Comparison of ENCODE assay signal across 1 cellular context in the genomic region with DNA sequence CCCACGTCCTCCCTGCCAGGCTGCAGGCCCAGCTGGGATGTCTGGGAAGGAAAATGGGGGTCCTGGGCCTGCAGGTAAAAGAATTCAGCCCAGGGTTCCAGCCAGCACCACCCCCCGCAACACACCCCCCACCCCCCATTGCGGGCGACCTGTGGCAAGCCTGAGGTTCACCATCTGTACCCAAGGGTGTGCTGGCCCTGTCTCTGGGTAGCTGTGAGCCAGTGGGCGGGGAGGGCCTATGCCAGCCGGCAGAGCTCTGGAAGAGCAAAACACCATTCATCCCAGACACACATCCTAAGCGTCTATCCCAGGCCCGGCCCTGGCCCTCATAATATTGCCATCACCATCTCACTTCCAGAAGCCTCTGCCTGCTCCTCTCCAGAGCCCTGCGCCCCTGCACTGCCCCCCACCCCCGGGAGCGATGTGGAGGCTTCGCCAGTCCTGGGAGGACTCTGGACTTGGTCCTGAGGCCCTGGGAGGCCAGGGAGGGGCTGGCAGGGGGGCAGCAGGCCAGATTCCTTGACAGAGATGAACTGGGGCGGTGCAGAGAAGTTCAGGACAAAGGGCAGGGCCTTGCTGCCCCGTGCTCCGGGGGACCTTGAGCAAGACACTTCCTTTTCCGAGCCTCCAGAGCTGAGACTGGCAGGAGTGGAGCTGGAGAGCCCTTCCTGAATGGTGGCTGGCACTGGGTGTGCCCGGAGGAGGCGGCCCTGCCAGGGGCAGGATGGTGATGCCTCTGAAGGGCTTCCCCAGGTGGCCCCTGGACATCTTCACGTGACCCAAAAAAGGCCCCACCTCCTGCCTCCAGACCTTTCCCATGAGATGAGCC.
TF ChIP-seq lines count a peak whose summit lies in the region.

No MANE protein-coding gene starts in this region.

TF ChIP-seq in HepG2, 621 proteins besides CTCF, POLR2A, EP300 and RAD21 (continued from another document and continues in another):
- TF ChIP-seq ARNTL (CRISPR knock-in tag; IDR thresholded peaks at IDR 0.05) (peak; percentile 92), ZNF724P (CRISPR knock-in tag; IDR thresholded peaks at IDR 0.05; ENCODE audit: borderline replicate concordance) (no peak; the same call in 1 of the 2 replicates), ZNF562 (CRISPR knock-in tag; IDR thresholded peaks at IDR 0.05; ENCODE audit: borderline replicate concordance) (no peak), ZNF317 (CRISPR knock-in tag; IDR thresholded peaks at IDR 0.05) (peak; percentile 77; the same call in 1 of the 2 replicates), MIXL1 (CRISPR knock-in tag; IDR thresholded peaks at IDR 0.05) (peak; percentile 15; the same call in 1 of the 2 replicates), ZNF629 (CRISPR knock-in tag; conservative IDR thresholded peaks at IDR 0.05) (peak; percentile 48), CAMTA2 (CRISPR knock-in tag; IDR thresholded peaks at IDR 0.05; ENCODE audit: borderline replicate concordance) (peak; percentile 74; the same call in 1 of the 2 replicates), FOXA3 (CRISPR knock-in tag; IDR thresholded peaks at IDR 0.05) (peak; percentile 51; the same call in 1 of the 2 replicates), KDM3A (CRISPR knock-in tag; IDR thresholded peaks at IDR 0.05; ENCODE audit: low read depth) (peak; percentile 81; the same call in 1 of the 2 replicates), ZNF780A (CRISPR knock-in tag; IDR thresholded peaks at IDR 0.05) (0 out of 2 replicates have a peak, but pooled peaks have one; percentile 37), SIX1 (CRISPR knock-in tag; IDR thresholded peaks at IDR 0.05; ENCODE audit: borderline replicate concordance) (0 out of 2 replicates have a peak, but pooled peaks have one; percentile 18), YEATS2 (CRISPR knock-in tag; IDR thresholded peaks at IDR 0.05; ENCODE audit: borderline replicate concordance) (peak; percentile 60), FOXP1 (IDR thresholded peaks at IDR 0.05) (no peak), FOXP1 (CRISPR knock-in tag; IDR thresholded peaks at IDR 0.05) (peak; percentile 62; the same call in 1 of the 2 replicates), HOXA9 (CRISPR knock-in tag; IDR thresholded peaks at IDR 0.05; ENCODE audit: borderline replicate concordance) (0 out of 2 replicates have a peak, but pooled peaks have one; percentile 64), ZMYM4 (CRISPR knock-in tag; IDR thresholded peaks at IDR 0.05) (peak; percentile 67), MAF1 (CRISPR knock-in tag; IDR thresholded peaks at IDR 0.05; ENCODE audit: borderline replicate concordance) (peak; percentile 66; the same call in 1 of the 2 replicates), KDM5B (CRISPR knock-in tag; IDR thresholded peaks at IDR 0.05; ENCODE audit: borderline replicate concordance) (peak; percentile 80), ZNF343 (CRISPR knock-in tag; IDR thresholded peaks at IDR 0.05) (0 out of 2 replicates have a peak, but pooled peaks have one; percentile 73), SOX6 (IDR thresholded peaks at IDR 0.05) (no peak), SOX6 (CRISPR knock-in tag; IDR thresholded peaks at IDR 0.05) (peak; percentile 89), JDP2 (CRISPR knock-in tag; IDR thresholded peaks at IDR 0.05; ENCODE audit: borderline replicate concordance) (peak; percentile 48; the same call in 1 of the 2 replicates), KMT2A (CRISPR knock-in tag; IDR thresholded peaks at IDR 0.05) (no peak; the same call in 1 of the 2 replicates), SAP130 (CRISPR knock-in tag; IDR thresholded peaks at IDR 0.05; ENCODE audit: low read depth) (peak; percentile 78), TAF15 (IDR thresholded peaks at IDR 0.05; ENCODE audit: low read depth, low read length, poor library complexity, severe bottlenecking) (no peak), NFATC3 (CRISPR knock-in tag; IDR thresholded peaks at IDR 0.05) (no peak), IRX3 (CRISPR knock-in tag; IDR thresholded peaks at IDR 0.05; ENCODE audit: borderline replicate concordance, low read depth) (no peak)
- TF ChIP-seq, protein P1, sequence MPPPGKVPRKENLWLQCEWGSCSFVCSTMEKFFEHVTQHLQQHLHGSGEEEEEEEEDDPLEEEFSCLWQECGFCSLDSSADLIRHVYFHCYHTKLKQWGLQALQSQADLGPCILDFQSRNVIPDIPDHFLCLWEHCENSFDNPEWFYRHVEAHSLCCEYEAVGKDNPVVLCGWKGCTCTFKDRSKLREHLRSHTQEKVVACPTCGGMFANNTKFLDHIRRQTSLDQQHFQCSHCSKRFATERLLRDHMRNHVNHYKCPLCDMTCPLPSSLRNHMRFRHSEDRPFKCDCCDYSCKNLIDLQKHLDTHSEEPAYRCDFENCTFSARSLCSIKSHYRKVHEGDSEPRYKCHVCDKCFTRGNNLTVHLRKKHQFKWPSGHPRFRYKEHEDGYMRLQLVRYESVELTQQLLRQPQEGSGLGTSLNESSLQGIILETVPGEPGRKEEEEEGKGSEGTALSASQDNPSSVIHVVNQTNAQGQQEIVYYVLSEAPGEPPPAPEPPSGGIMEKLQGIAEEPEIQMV (CRISPR knock-in tag; IDR thresholded peaks at IDR 0.05; ENCODE audit: low read depth), result no peak
- TF ChIP-seq, protein P2, sequence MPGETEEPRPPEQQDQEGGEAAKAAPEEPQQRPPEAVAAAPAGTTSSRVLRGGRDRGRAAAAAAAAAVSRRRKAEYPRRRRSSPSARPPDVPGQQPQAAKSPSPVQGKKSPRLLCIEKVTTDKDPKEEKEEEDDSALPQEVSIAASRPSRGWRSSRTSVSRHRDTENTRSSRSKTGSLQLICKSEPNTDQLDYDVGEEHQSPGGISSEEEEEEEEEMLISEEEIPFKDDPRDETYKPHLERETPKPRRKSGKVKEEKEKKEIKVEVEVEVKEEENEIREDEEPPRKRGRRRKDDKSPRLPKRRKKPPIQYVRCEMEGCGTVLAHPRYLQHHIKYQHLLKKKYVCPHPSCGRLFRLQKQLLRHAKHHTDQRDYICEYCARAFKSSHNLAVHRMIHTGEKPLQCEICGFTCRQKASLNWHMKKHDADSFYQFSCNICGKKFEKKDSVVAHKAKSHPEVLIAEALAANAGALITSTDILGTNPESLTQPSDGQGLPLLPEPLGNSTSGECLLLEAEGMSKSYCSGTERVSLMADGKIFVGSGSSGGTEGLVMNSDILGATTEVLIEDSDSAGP (CRISPR knock-in tag; IDR thresholded peaks at IDR 0.05; ENCODE audit: borderline replicate concordance), result peak; percentile 79; the same call in 1 of the 2 replicates
- TF ChIP-seq, protein P3, sequence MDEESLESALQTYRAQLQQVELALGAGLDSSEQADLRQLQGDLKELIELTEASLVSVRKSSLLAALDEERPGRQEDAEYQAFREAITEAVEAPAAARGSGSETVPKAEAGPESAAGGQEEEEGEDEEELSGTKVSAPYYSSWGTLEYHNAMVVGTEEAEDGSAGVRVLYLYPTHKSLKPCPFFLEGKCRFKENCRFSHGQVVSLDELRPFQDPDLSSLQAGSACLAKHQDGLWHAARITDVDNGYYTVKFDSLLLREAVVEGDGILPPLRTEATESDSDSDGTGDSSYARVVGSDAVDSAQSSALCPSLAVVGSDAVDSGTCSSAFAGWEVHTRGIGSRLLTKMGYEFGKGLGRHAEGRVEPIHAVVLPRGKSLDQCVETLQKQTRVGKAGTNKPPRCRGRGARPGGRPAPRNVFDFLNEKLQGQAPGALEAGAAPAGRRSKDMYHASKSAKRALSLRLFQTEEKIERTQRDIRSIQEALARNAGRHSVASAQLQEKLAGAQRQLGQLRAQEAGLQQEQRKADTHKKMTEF (CRISPR knock-in tag; IDR thresholded peaks at IDR 0.05), result peak; percentile 89
- TF ChIP-seq, protein P4, sequence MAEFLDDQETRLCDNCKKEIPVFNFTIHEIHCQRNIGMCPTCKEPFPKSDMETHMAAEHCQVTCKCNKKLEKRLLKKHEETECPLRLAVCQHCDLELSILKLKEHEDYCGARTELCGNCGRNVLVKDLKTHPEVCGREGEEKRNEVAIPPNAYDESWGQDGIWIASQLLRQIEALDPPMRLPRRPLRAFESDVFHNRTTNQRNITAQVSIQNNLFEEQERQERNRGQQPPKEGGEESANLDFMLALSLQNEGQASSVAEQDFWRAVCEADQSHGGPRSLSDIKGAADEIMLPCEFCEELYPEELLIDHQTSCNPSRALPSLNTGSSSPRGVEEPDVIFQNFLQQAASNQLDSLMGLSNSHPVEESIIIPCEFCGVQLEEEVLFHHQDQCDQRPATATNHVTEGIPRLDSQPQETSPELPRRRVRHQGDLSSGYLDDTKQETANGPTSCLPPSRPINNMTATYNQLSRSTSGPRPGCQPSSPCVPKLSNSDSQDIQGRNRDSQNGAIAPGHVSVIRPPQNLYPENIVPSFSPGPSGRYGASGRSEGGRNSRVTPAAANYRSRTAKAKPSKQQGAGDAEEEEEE (CRISPR knock-in tag; IDR thresholded peaks at IDR 0.05; ENCODE audit: borderline replicate concordance), result 0 out of 2 replicates have a peak, but pooled peaks have one; percentile 27
- TF ChIP-seq, protein P5, sequence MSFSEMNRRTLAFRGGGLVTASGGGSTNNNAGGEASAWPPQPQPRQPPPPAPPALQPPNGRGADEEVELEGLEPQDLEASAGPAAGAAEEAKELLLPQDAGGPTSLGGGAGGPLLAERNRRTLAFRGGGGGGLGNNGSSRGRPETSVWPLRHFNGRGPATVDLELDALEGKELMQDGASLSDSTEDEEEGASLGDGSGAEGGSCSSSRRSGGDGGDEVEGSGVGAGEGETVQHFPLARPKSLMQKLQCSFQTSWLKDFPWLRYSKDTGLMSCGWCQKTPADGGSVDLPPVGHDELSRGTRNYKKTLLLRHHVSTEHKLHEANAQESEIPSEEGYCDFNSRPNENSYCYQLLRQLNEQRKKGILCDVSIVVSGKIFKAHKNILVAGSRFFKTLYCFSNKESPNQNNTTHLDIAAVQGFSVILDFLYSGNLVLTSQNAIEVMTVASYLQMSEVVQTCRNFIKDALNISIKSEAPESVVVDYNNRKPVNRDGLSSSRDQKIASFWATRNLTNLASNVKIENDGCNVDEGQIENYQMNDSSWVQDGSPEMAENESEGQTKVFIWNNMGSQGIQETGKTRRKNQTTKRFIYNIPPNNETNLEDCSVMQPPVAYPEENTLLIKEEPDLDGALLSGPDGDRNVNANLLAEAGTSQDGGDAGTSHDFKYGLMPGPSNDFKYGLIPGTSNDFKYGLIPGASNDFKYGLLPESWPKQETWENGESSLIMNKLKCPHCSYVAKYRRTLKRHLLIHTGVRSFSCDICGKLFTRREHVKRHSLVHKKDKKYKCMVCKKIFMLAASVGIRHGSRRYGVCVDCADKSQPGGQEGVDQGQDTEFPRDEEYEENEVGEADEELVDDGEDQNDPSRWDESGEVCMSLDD (CRISPR knock-in tag; IDR thresholded peaks at IDR 0.05; ENCODE audit: borderline replicate concordance), result peak; percentile 57; the same call in 1 of the 2 replicates
- TF ChIP-seq, protein P6, sequence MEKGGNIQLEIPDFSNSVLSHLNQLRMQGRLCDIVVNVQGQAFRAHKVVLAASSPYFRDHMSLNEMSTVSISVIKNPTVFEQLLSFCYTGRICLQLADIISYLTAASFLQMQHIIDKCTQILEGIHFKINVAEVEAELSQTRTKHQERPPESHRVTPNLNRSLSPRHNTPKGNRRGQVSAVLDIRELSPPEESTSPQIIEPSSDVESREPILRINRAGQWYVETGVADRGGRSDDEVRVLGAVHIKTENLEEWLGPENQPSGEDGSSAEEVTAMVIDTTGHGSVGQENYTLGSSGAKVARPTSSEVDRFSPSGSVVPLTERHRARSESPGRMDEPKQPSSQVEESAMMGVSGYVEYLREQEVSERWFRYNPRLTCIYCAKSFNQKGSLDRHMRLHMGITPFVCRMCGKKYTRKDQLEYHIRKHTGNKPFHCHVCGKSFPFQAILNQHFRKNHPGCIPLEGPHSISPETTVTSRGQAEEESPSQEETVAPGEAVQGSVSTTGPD (CRISPR knock-in tag; IDR thresholded peaks at IDR 0.05), result peak; percentile 66
- TF ChIP-seq, protein P7, sequence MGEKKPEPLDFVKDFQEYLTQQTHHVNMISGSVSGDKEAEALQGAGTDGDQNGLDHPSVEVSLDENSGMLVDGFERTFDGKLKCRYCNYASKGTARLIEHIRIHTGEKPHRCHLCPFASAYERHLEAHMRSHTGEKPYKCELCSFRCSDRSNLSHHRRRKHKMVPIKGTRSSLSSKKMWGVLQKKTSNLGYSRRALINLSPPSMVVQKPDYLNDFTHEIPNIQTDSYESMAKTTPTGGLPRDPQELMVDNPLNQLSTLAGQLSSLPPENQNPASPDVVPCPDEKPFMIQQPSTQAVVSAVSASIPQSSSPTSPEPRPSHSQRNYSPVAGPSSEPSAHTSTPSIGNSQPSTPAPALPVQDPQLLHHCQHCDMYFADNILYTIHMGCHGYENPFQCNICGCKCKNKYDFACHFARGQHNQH (CRISPR knock-in tag; IDR thresholded peaks at IDR 0.05), result peak; percentile 66; the same call in 1 of the 2 replicates
- TF ChIP-seq, protein P8, sequence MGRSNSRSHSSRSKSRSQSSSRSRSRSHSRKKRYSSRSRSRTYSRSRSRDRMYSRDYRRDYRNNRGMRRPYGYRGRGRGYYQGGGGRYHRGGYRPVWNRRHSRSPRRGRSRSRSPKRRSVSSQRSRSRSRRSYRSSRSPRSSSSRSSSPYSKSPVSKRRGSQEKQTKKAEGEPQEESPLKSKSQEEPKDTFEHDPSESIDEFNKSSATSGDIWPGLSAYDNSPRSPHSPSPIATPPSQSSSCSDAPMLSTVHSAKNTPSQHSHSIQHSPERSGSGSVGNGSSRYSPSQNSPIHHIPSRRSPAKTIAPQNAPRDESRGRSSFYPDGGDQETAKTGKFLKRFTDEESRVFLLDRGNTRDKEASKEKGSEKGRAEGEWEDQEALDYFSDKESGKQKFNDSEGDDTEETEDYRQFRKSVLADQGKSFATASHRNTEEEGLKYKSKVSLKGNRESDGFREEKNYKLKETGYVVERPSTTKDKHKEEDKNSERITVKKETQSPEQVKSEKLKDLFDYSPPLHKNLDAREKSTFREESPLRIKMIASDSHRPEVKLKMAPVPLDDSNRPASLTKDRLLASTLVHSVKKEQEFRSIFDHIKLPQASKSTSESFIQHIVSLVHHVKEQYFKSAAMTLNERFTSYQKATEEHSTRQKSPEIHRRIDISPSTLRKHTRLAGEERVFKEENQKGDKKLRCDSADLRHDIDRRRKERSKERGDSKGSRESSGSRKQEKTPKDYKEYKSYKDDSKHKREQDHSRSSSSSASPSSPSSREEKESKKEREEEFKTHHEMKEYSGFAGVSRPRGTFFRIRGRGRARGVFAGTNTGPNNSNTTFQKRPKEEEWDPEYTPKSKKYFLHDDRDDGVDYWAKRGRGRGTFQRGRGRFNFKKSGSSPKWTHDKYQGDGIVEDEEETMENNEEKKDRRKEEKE (IDR thresholded peaks at IDR 0.05), result no peak
- TF ChIP-seq, protein P9, sequence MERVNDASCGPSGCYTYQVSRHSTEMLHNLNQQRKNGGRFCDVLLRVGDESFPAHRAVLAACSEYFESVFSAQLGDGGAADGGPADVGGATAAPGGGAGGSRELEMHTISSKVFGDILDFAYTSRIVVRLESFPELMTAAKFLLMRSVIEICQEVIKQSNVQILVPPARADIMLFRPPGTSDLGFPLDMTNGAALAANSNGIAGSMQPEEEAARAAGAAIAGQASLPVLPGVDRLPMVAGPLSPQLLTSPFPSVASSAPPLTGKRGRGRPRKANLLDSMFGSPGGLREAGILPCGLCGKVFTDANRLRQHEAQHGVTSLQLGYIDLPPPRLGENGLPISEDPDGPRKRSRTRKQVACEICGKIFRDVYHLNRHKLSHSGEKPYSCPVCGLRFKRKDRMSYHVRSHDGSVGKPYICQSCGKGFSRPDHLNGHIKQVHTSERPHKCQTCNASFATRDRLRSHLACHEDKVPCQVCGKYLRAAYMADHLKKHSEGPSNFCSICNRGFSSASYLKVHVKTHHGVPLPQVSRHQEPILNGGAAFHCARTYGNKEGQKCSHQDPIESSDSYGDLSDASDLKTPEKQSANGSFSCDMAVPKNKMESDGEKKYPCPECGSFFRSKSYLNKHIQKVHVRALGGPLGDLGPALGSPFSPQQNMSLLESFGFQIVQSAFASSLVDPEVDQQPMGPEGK (CRISPR knock-in tag; IDR thresholded peaks at IDR 0.05), result peak; percentile 99
